In the genomic region with DNA sequence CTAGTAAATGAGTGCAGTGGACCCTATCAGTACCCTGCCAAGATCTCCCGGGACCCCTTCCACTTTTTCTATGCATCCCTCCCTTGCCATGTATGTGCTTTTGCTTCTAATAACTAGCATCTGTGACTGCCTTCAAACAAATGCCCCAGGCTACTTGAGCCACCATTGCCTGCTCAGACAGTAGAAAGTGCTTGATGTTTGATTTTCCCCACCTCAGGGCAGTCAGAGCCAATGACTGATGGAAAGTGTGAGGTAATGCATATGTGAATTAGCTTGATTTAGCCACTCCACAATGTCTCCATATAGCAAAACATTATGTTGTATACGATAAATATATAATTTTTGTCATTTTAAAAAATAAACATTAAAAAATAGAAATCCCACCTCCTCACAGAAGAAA, we compare ENCODE assay signal across 1 cellular context.
TF ChIP-seq lines count a peak whose summit lies in the region.

No MANE protein-coding gene starts in this region.

TF ChIP-seq in GM23338, 12 proteins besides CTCF, POLR2A, EP300 and RAD21 (continued from another document):
- no peak for TF ChIP-seq CREB1 (CRISPR knock-in tag; IDR thresholded peaks at IDR 0.05; ENCODE audit: low read depth)
- no peak for TF ChIP-seq REST (IDR thresholded peaks at IDR 0.05; ENCODE audit: unreplicated experiment)
- TF ChIP-seq ETS1 (IDR thresholded peaks at IDR 0.05), result no peak
- no peak for TF ChIP-seq ZNF331 (CRISPR knock-in tag; IDR thresholded peaks at IDR 0.05; ENCODE audit: low read depth)
- TF ChIP-seq EZH2phosphoT487 (IDR thresholded peaks at IDR 0.05; ENCODE audit: unreplicated experiment), result no peak
- no peak for TF ChIP-seq NANOG (IDR thresholded peaks at IDR 0.05; ENCODE audit: borderline replicate concordance)
- TF ChIP-seq STAT1 (IDR thresholded peaks at IDR 0.05; ENCODE audit: unreplicated experiment), result no peak
- TF ChIP-seq POLR2AphosphoS5 (IDR thresholded peaks at IDR 0.05; ENCODE audit: low read depth), result no peak
